In the genomic region with DNA sequence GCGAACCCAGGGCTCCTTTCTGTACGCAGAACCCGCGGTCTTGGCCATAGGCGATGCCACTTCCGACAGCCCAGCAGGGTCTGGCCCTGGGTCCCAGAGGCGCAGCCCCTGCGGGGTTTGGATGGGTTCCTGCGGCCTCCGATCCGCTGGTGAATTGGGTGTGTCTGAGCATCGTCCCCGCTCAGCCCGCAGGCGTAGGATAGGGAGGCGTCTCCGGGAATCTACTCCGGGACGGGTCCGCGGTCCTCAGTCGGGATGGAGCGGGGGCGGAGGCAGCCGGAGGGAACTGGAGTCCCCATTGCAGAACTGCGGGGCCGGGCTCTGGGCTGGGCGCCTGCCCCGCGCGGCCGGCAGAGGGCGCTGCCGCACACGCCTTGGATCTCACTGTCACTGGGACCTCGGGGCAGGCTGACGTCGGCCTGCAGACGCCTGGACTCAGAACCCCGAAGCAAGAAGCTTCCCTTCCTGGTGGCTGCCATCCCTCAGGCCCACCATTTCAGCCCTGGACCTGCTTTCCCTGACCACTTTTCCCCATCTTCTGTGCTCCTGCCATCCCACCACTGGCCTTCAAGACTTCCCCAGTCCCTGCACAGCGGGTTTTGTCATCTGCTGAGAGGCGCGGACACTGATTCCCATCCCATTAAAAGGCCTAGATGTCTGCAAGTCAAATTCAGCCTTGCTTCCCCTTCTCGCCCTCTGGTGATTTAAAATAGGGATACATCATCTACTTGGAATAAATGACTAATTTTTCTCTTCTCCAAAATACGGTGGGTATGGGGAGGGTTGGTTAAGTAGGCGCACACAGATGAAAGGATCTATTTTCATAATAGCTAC, we compare ENCODE assay signal across 8 cellular contexts. TPM values are rescaled to one million over a fixed set of nuclear protein-coding genes. Genes with fewer than 3 reads are reported as not detected.
DNase-seq lines count a peak whose midpoint lies in the region; ATAC-seq and TF ChIP-seq lines count a peak whose summit lies in the region.

No MANE protein-coding gene starts in this region.

- peaks cover 30% of the 10 kb centered on the region for H3K27me3 Mint-ChIP-seq in GM23338 (ENCODE audit: insufficient read depth, low read depth, poor library complexity)
- H3K27me3 Mint-ChIP-seq in activated naive CD8-positive, alpha-beta T cell, result peaks cover 10% of the 10 kb centered on the region

- peak; percentile 96 for TF ChIP-seq CTCF in DND-41 (IDR thresholded peaks at IDR 0.05; ENCODE audit: borderline replicate concordance, extremely low read depth, low read length, poor library complexity, severe bottlenecking)
- peak; percentile 70 to 97 for TF ChIP-seq CTCF in GM23338 (conservative IDR thresholded peaks at IDR 0.05; ENCODE audit: low read depth in 2 of 2)
- peak; percentile 86 for TF ChIP-seq CTCF in Loucy (conservative IDR thresholded peaks at IDR 0.05; ENCODE audit: low read length)
- peak; percentile 98 to 99 (median 99) for TF ChIP-seq CTCF in ovary (IDR thresholded peaks at IDR 0.05)
- TF ChIP-seq CTCF in thoracic aorta (IDR thresholded peaks at IDR 0.05), result peak; percentile 99

- H3K4me2 ChIP-seq in DND-41 (ENCODE audit: insufficient read depth, low read length) (peak overlapping the region; percentile 62), GM23338 (peak overlapping the region; percentile 98), Loucy (ENCODE audit: low read depth, low read length, poor library complexity, severe bottlenecking) (peak overlapping the region; percentile 69)

- peaks cover 3% of the 10 kb centered on the region; the same call in 1 of the 3 replicates for H3K9me3 Mint-ChIP-seq in GM23338
- H3K9me3 Mint-ChIP-seq in activated naive CD8-positive, alpha-beta T cell (ENCODE audit: low read depth), result no peaks in the 10 kb centered on the region

- no peak overlapping the region; the same call in 1 of the 2 replicates for H3K27ac Mint-ChIP-seq in GM23338
- H3K27ac Mint-ChIP-seq in activated naive CD8-positive, alpha-beta T cell, result no peak overlapping the region

- TF ChIP-seq EP300 in ovary (IDR thresholded peaks at IDR 0.05), result no peak

- peak; percentile 4 for TF ChIP-seq POLR2A in ovary (IDR thresholded peaks at IDR 0.05)

- H3K27ac ChIP-seq in DND-41 (ENCODE audit: low read length), result 0 out of 2 replicates have a peak overlapping the region, but pooled peaks have one; percentile 24
- H3K27ac ChIP-seq in GM23338 (ENCODE audit: low read depth), result peak overlapping the region; percentile 24; the same call in 1 of the 2 replicates
- H3K27ac ChIP-seq in ovary, result peak overlapping the region; percentile 78 to 95
- peak overlapping the region in 1 of 2 donors; percentile 39 for H3K27ac ChIP-seq in thoracic aorta

- WGBS in ovary, 3 donors, result 10 to 11% (median 10%) methylated on average over 43 to 46 of the region's 46 CpGs

- peak; percentile 78 for ATAC-seq in DND-41 (ENCODE audit: insufficient read depth, low read depth)
- peak; percentile 77 for ATAC-seq in GM23338
- peak; percentile 54 for ATAC-seq in thoracic aorta (ENCODE audit: insufficient number of reproducible peaks, low FRiP score, low read depth)

- H3K9me2 ChIP-seq in GM23338 (ENCODE audit: insufficient read depth) (peaks cover 10% of the 10 kb centered on the region; the same call in 1 of the 2 replicates), Loucy (replicated peaks; ENCODE audit: low read depth, low read length) (no peaks in the 10 kb centered on the region)

- no peaks in the 10 kb centered on the region for H3K79me2 ChIP-seq in DND-41 (ENCODE audit: insufficient read depth, low read length)
- H3K79me2 ChIP-seq in GM23338 (replicated peaks; ENCODE audit: insufficient read depth), result no peaks in the 10 kb centered on the region
- H3K79me2 ChIP-seq in Loucy (ENCODE audit: insufficient read depth, low read length), result no peaks in the 10 kb centered on the region

- no peaks in the 10 kb centered on the region for H3K9me3 ChIP-seq in DND-41 (ENCODE audit: insufficient read depth, low read length, severe bottlenecking)
- H3K9me3 ChIP-seq in Loucy (ENCODE audit: insufficient read depth, low read depth, low read length), result no peaks in the 10 kb centered on the region
- H3K9me3 ChIP-seq in ovary, result no peaks in the 10 kb centered on the region
- no peaks in the 10 kb centered on the region for H3K9me3 ChIP-seq in thoracic aorta

- H3K4me3 Mint-ChIP-seq in GM23338, result peak overlapping the region; percentile 66
- peak overlapping the region; percentile 78 for H3K4me3 Mint-ChIP-seq in activated naive CD8-positive, alpha-beta T cell

- H4K20me1 ChIP-seq in DND-41 (ENCODE audit: insufficient read depth, low read length) (no peaks in the 10 kb centered on the region), GM23338 (replicated peaks; ENCODE audit: insufficient read depth) (no peaks in the 10 kb centered on the region), Loucy (ENCODE audit: insufficient read depth, low read length, poor library complexity, severe bottlenecking) (no peaks in the 10 kb centered on the region)

- H3K4me1 ChIP-seq in DND-41 (ENCODE audit: insufficient read depth, low read length) (peaks cover 43% of the 10 kb centered on the region), GM23338 (ENCODE audit: insufficient read depth) (peaks cover 39% of the 10 kb centered on the region), Loucy (ENCODE audit: insufficient read depth, low read length, poor library complexity, severe bottlenecking) (peaks cover 20% of the 10 kb centered on the region), ovary (ENCODE audit: insufficient read depth) (peaks cover 4% of the 10 kb centered on the region), thoracic aorta (ENCODE audit: control insufficient read depth in 1 of 2, low read depth in 2 of 2) (peaks cover 17 to 31% of the 10 kb centered on the region in 2 donors)

- H2AFZ ChIP-seq in DND-41 (ENCODE audit: low read depth, low read length), result peak overlapping the region; percentile 76
- peak overlapping the region; percentile 94 for H2AFZ ChIP-seq in GM23338
- peak overlapping the region; percentile 78 for H2AFZ ChIP-seq in Loucy (ENCODE audit: low read length)

- no peaks in the 10 kb centered on the region for H3K36me3 ChIP-seq in DND-41 (ENCODE audit: insufficient read depth, low read length)
- H3K36me3 ChIP-seq in GM23338 (ENCODE audit: insufficient read depth), result no peaks in the 10 kb centered on the region
- no peaks in the 10 kb centered on the region for H3K36me3 ChIP-seq in Loucy (ENCODE audit: insufficient read depth, low read length)
- H3K36me3 ChIP-seq in ovary, result no peaks in the 10 kb centered on the region
- no peaks in the 10 kb centered on the region for H3K36me3 ChIP-seq in thoracic aorta

- H3F3A ChIP-seq in GM23338 (replicated peaks; ENCODE audit: low read depth) (peaks cover 25% of the 10 kb centered on the region), Loucy (ENCODE audit: low read depth) (0 out of 2 replicates have a peak, but pooled peaks cover 3% of the 10 kb centered on the region)

- peaks cover 50% of the 10 kb centered on the region for H3K4me1 Mint-ChIP-seq in GM23338
- H3K4me1 Mint-ChIP-seq in activated naive CD8-positive, alpha-beta T cell (ENCODE audit: low read depth), result peaks cover 31% of the 10 kb centered on the region

- peaks cover 26% of the 10 kb centered on the region for H3K27me3 ChIP-seq in DND-41 (ENCODE audit: insufficient read depth, low read length, poor library complexity)
- peaks cover 32% of the 10 kb centered on the region for H3K27me3 ChIP-seq in GM23338 (ENCODE audit: insufficient read depth)
- no peaks in the 10 kb centered on the region for H3K27me3 ChIP-seq in Loucy (ENCODE audit: insufficient read depth, low read length, poor library complexity, severe bottlenecking)
- no peaks in the 10 kb centered on the region for H3K27me3 ChIP-seq in ovary
- no peaks in the 10 kb centered on the region for H3K27me3 ChIP-seq in thoracic aorta (replicated peaks; ENCODE audit: insufficient read depth)

- no peaks in the 10 kb centered on the region; the same call in 2 of the 3 replicates for H3K36me3 Mint-ChIP-seq in GM23338 (ENCODE audit: low read depth)
- no peaks in the 10 kb centered on the region for H3K36me3 Mint-ChIP-seq in activated naive CD8-positive, alpha-beta T cell

- DNase-seq in DND-41 (peak; percentile 85), GM23338 (ENCODE audit: low spot score) (peak; percentile 93), SKM-1 (lab: John Stamatoyannopoulos, UW; ENCODE audit: unreplicated experiment) (peak; percentile 79), head of caudate nucleus (peak; percentile 61 to 92 (median 84)), ovary (peak; percentile 86 to 95 (median 91)), thoracic aorta (ENCODE audit: low spot score) (peak; percentile 47)

- H3K9ac ChIP-seq in DND-41 (ENCODE audit: low read depth, low read length) (peak overlapping the region; percentile 30), Loucy (ENCODE audit: low read depth, low read length, poor library complexity, severe bottlenecking) (peak overlapping the region; percentile 6)

- intact Hi-C loops in head of caudate nucleus (cut with DNase I), result loop anchor here (2.0 kb wide), 1 partner anchor 72 kb away; no protein-coding TSS in a partner anchor
- intact Hi-C loops in ovary (cut with DNase I), result loop anchor here (1.0 to 10.0 kb wide), 4 partner anchors 69 to 274 kb away; a partner anchor contains a TSS

- H3K4me3 ChIP-seq in DND-41 (ENCODE audit: low read depth in 1 of 2, low read length in 2 of 2), result peak overlapping the region in 1 of 2 experiments; percentile 33; a peak in 2 of 4 replicates
- peak overlapping the region; percentile 81 for H3K4me3 ChIP-seq in GM23338
- H3K4me3 ChIP-seq in Loucy (ENCODE audit: low read length, poor library complexity, severe bottlenecking), result peak overlapping the region; percentile 52
- H3K4me3 ChIP-seq in ovary, result peak overlapping the region; percentile 40
- H3K4me3 ChIP-seq in thoracic aorta, result peak overlapping the region; percentile 73

TF ChIP-seq in GM23338, 12 proteins besides CTCF, POLR2A, EP300 and RAD21:
- TF ChIP-seq POLR2AphosphoS5 (IDR thresholded peaks at IDR 0.05; ENCODE audit: low read depth) (peak; percentile 21; the same call in 1 of the 2 replicates), CREB1 (CRISPR knock-in tag; IDR thresholded peaks at IDR 0.05; ENCODE audit: low read depth) (peak; percentile 65), STAT1 (IDR thresholded peaks at IDR 0.05; ENCODE audit: unreplicated experiment) (no peak)

RNA-seq across cellular contexts. Expression of a gene that starts 38.3 kb away (rescaled TPM):
- total RNA-seq in GM23338 (2014; rRNA removed; shearing (Covaris generic)), result 4.5 and 8.5 TPM in 2 replicates
- polyA plus RNA-seq in GM23338 (2016; fragmentation: Nextera tagmentation; extraction: Ambion mirVana) (10.3 and 10.4 TPM in 2 replicates), ovary (10 to 100 TPM in 1 of 2 donors, 1 to 10 TPM in 1; 7.5 to 25.9 TPM)
- total RNA-seq in ovary (10 to 100 TPM in 3 of 7 donors, 1 to 10 TPM in 4; 1.7 to 63.0 (median 5.2) TPM), thoracic aorta (1 to 10 TPM; 3.0 to 7.6 TPM)
